ENCODE assay signal across 16 cellular contexts in the genomic region with DNA sequence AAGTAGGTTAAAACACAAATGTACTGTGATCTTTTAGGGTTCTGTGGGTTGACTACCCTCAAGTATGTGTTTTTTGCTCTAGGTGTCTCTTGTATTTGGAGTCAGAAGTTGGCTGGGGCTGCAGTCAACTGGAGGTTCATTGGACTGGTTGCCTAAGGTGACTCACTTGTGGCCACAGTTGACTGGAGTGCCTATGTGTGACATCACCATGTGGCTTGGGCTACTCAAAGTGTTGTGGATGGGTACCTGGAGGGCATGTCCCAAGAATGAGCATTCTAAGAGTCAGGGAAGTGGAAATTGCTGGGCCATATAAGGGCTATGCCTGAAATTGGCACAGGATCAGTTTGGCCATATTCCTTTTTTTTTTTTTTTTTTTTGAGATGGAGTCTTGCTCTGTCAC. TPM values are rescaled to one million over a fixed set of nuclear protein-coding genes. Genes with fewer than 3 reads are reported as not detected.
DNase-seq lines count a peak whose midpoint lies in the region; ATAC-seq, FAIRE-seq and TF ChIP-seq lines count a peak whose summit lies in the region.
"Had no signal": no experiment of that assay in that cellular context is flagged by ENCODE, and none has a peak within 500 bp of the region (broad histone marks: within the 10 kb centered on the region; RNA-seq: fewer than 3 reads in every experiment).

No MANE protein-coding gene starts in this region.

- intact Hi-C loops in lower lobe of right lung (cut with DNase I): no loop called here

- H3K9me3 ChIP-seq in lower lobe of right lung: no peaks in the 10 kb centered on the region
- H3K9me3 ChIP-seq: thoracic aorta had no signal

- no peak overlapping the region for H3K4me3 ChIP-seq in lower lobe of right lung
- H3K4me3 ChIP-seq: thoracic aorta had no signal

- CTCF ChIA-PET in activated CD4-positive, alpha-beta memory T cell treated with anti-CD3 and anti-CD28 coated beads, Interleukin-2, amount 10 ng/mL, durations not matched to agents 7 days and 5 days (lab: Charles Lee): no interaction called here

- H3K4me3 Mint-ChIP-seq in activated CD4-positive, alpha-beta memory T cell treated with anti-CD3 and anti-CD28 coated beads, Interleukin-2, amount 10 ng/mL, durations not matched to agents 7 days and 5 days: no peak overlapping the region
- H3K4me3 Mint-ChIP-seq: immature natural killer cell had no signal

- H3K27me3 Mint-ChIP-seq in activated CD4-positive, alpha-beta memory T cell treated with anti-CD3 and anti-CD28 coated beads, Interleukin-2, amount 10 ng/mL, durations not matched to agents 7 days and 5 days: peaks cover under 1% of the 10 kb centered on the region

- H3K4me1 ChIP-seq in lower lobe of right lung: peaks cover 35% of the 10 kb centered on the region

- H3K27ac ChIP-seq in lower lobe of right lung: no peak overlapping the region
- H3K27ac ChIP-seq: thoracic aorta had no signal

- TF ChIP-seq POLR2A in H54 (IDR thresholded peaks at IDR 0.05; ENCODE audit: low read depth, low read length): no peak

- no peaks in the 10 kb centered on the region for H3K9me3 Mint-ChIP-seq in activated CD4-positive, alpha-beta memory T cell treated with anti-CD3 and anti-CD28 coated beads, Interleukin-2, amount 10 ng/mL, durations not matched to agents 7 days and 5 days
- H3K9me3 Mint-ChIP-seq: immature natural killer cell had no signal

- H3K36me3 Mint-ChIP-seq in activated CD4-positive, alpha-beta memory T cell treated with anti-CD3 and anti-CD28 coated beads, Interleukin-2, amount 10 ng/mL, durations not matched to agents 7 days and 5 days (ENCODE audit: low read depth): peaks cover 5% of the 10 kb centered on the region

- no peaks in the 10 kb centered on the region for H3K27me3 ChIP-seq in lower lobe of right lung (ENCODE audit: low read depth)

- DNase-seq in activated CD4-positive, alpha-beta T cell treated with anti-CD3 and anti-CD28 coated beads, Interleukin-2, amount 50 U/mL, for 48 hours: peak; percentile 13 to 27
- DNase-seq in activated CD4-positive, alpha-beta T cell treated with anti-CD3 and anti-CD28 coated beads, Interleukin-2, amount 50 U/mL, for 1 hour: no peak
- DNase-seq in H54 (ENCODE audit: insufficient read length, low spot score): peak; percentile 51
- peak; percentile 23 for DNase-seq in activated CD4-positive, alpha-beta memory T cell treated with anti-CD3 and anti-CD28 coated beads, Interleukin-2, amount 10 ng/mL, durations not matched to agents 7 days and 5 days
- DNase-seq in lower lobe of right lung: no peak
- no peak for DNase-seq in OCI-M1 (lab: John Stamatoyannopoulos, UW)
- DNase-seq: activated CD4-positive, CD25-positive, alpha-beta regulatory T cell treated with anti-CD3 and anti-CD28 coated beads, Interleukin-2, amount 50 U/mL, for 72 hours; activated effector memory CD4-positive, alpha-beta T cell treated with anti-CD3 and anti-CD28 coated beads, Interleukin-2, amount 50 U/mL, for 16 hours; immature natural killer cell; midbrain; NCI-H1092; NCI-H226; small intestine had no signal

- H3K4me1 Mint-ChIP-seq in activated CD4-positive, alpha-beta memory T cell treated with anti-CD3 and anti-CD28 coated beads, Interleukin-2, amount 10 ng/mL, durations not matched to agents 7 days and 5 days: peaks cover 13% of the 10 kb centered on the region

- peak; percentile 63 to 64 for ATAC-seq in lower lobe of right lung
- no peak for ATAC-seq in GM18907 (IDR thresholded peaks at IDR 0.05; ENCODE audit: unreplicated experiment)
- no peak for ATAC-seq in HG02938 (IDR thresholded peaks at IDR 0.05; ENCODE audit: unreplicated experiment)

- TF ChIP-seq CTCF in lower lobe of right lung (IDR thresholded peaks at IDR 0.05): no peak

- POLR2A ChIA-PET in activated CD4-positive, alpha-beta memory T cell treated with anti-CD3 and anti-CD28 coated beads, Interleukin-2, amount 10 ng/mL, durations not matched to agents 7 days and 5 days (lab: Charles Lee): interaction anchor here (1.8 kb wide), 1 partner anchor 26 kb away, joined by 4 read pairs; no protein-coding TSS in a partner anchor

- peak; percentile 95 for FAIRE-seq in H54 (lab: Jason Lieb, UNC)
- FAIRE-seq: small intestine had no signal

- H3K27ac Mint-ChIP-seq in activated CD4-positive, alpha-beta memory T cell treated with anti-CD3 and anti-CD28 coated beads, Interleukin-2, amount 10 ng/mL, durations not matched to agents 7 days and 5 days: no peak overlapping the region
- H3K27ac Mint-ChIP-seq: immature natural killer cell had no signal

- H3K36me3 ChIP-seq in lower lobe of right lung: no peaks in the 10 kb centered on the region
- H3K36me3 ChIP-seq: thoracic aorta had no signal

RNA-seq across cellular contexts. Expression of a gene that starts 27.4 kb away (rescaled TPM):
- 1 to 10 TPM; 8.2 to 8.4 TPM for total RNA-seq in activated CD4-positive, alpha-beta memory T cell treated with anti-CD3 and anti-CD28 coated beads, Interleukin-2, amount 10 ng/mL, durations not matched to agents 7 days and 5 days
- 67.5 TPM for total RNA-seq in lower lobe of right lung

RNA-seq across cellular contexts. Expression of a gene that starts 60.0 kb away (rescaled TPM):
- 10 to 100 TPM; 36.1 to 38.1 TPM for total RNA-seq in activated CD4-positive, alpha-beta memory T cell treated with anti-CD3 and anti-CD28 coated beads, Interleukin-2, amount 10 ng/mL, durations not matched to agents 7 days and 5 days
- 21.0 TPM for total RNA-seq in lower lobe of right lung

Comparison
In these comparisons a context has a peak if more than half of its experiments do, and no peak if none do; other contexts are left out.
1. DNase-seq: peak in activated CD4-positive, alpha-beta T cell treated with anti-CD3 and anti-CD28 coated beads, Interleukin-2, amount 50 U/mL, for 48 hours (2 of 2), H54 (single experiment) and activated CD4-positive, alpha-beta memory T cell treated with anti-CD3 and anti-CD28 coated beads, Interleukin-2, amount 10 ng/mL, durations not matched to agents 7 days and 5 days (single experiment); none in activated CD4-positive, alpha-beta T cell treated with anti-CD3 and anti-CD28 coated beads, Interleukin-2, amount 50 U/mL, for 1 hour (single experiment), lower lobe of right lung (single experiment) and OCI-M1 (single experiment).
2. ATAC-seq: peak in lower lobe of right lung (2 of 2); none in GM18907 (single experiment) and HG02938 (single experiment).